Comparison of ENCODE assay signal across 8 cellular contexts in genomic region chr3:190617185-190617584, GRCh38.
A peak's percentile ranks its signal among the peaks of the same experiment; 100 is the strongest.
DNase-seq lines count a peak whose midpoint lies in the region; ATAC-seq and TF ChIP-seq lines count a peak whose summit lies in the region.

No MANE protein-coding gene starts in this region.

- ATAC-seq in GM19463 (IDR thresholded peaks at IDR 0.05; ENCODE audit: unreplicated experiment): peak; percentile 72
- peak; percentile 79 for ATAC-seq in HG03558 (IDR thresholded peaks at IDR 0.05; ENCODE audit: extremely low read depth, unreplicated experiment)

- no peaks in the 10 kb centered on the region for H3K79me1 ChIP-seq in trophoblast cell (ENCODE audit: low read length)

- H2BK12ac ChIP-seq in trophoblast cell (ENCODE audit: low read length): no peak overlapping the region

- H2BK120ac ChIP-seq in trophoblast cell (ENCODE audit: insufficient read depth, low read length, poor library complexity): no peak overlapping the region

- H3K9me3 ChIP-seq in trophoblast cell (ENCODE audit: insufficient read depth, low read depth, low read length): no peaks in the 10 kb centered on the region

- no peak overlapping the region for H3K4me3 Mint-ChIP-seq in activated naive CD4-positive, alpha-beta T cell treated with anti-CD3 and anti-CD28 coated beads for 36 hours

- no peak for TF ChIP-seq CTCF in dorsolateral prefrontal cortex (IDR thresholded peaks at IDR 0.05 in 54 of 56, conservative IDR thresholded peaks at IDR 0.05 in 2 of 56; ENCODE audit: low read depth in 1 of 56, partially characterized antibody in 56 of 56)

- H3K4me3 ChIP-seq in trophoblast cell (ENCODE audit: low read depth, low read length) (no peak overlapping the region), dorsolateral prefrontal cortex (no peak overlapping the region)

- no peak overlapping the region for H3K14ac ChIP-seq in trophoblast cell (ENCODE audit: low read length)

- no peaks in the 10 kb centered on the region for H3K27me3 Mint-ChIP-seq in activated naive CD4-positive, alpha-beta T cell treated with anti-CD3 and anti-CD28 coated beads for 36 hours (ENCODE audit: low read depth)

- H4K12ac ChIP-seq in trophoblast cell (ENCODE audit: low read depth, low read length): no peak overlapping the region

- H3K4me1 ChIP-seq in trophoblast cell (ENCODE audit: control insufficient read depth in 1 of 2, insufficient read depth in 2 of 2, low read length in 2 of 2): no peaks in the 10 kb centered on the region

- no peak overlapping the region for H3K18ac ChIP-seq in trophoblast cell (ENCODE audit: low read length)

- H3K9me3 Mint-ChIP-seq in activated naive CD4-positive, alpha-beta T cell treated with anti-CD3 and anti-CD28 coated beads for 36 hours: no peaks in the 10 kb centered on the region

- peak overlapping the region; percentile 95 for H3K27ac Mint-ChIP-seq in activated naive CD4-positive, alpha-beta T cell treated with anti-CD3 and anti-CD28 coated beads for 36 hours

- no peak overlapping the region for H3K9ac ChIP-seq in trophoblast cell (ENCODE audit: low read length)

- H3K27ac ChIP-seq in trophoblast cell (ENCODE audit: low read depth, low read length) (no peak overlapping the region), dorsolateral prefrontal cortex (no peak overlapping the region)

- peaks cover 16% of the 10 kb centered on the region for H3K36me3 Mint-ChIP-seq in activated naive CD4-positive, alpha-beta T cell treated with anti-CD3 and anti-CD28 coated beads for 36 hours (ENCODE audit: low read depth)

- intact Hi-C loops in activated naive CD4-positive, alpha-beta T cell treated with anti-CD3 and anti-CD28 coated beads for 36 hours (cut with micrococcal nuclease): loop anchor here (5.0 kb wide), 1 partner anchor 235 kb away; no protein-coding TSS in a partner anchor
- intact Hi-C loops in dorsolateral prefrontal cortex (cut with DNase I): no loop called here

- no CpG with 5 or more reads among the region's 3 CpGs for WGBS in trophoblast cell (ENCODE audit: extremely low coverage, insufficient coverage, insufficient read length)

- H4K8ac ChIP-seq in trophoblast cell (ENCODE audit: low read depth, low read length): no peak overlapping the region

- H2BK5ac ChIP-seq in trophoblast cell (ENCODE audit: low read depth, low read length, poor library complexity): no peak overlapping the region

- H3K27me3 ChIP-seq in trophoblast cell (ENCODE audit: insufficient read depth, low read length) (no peaks in the 10 kb centered on the region), dorsolateral prefrontal cortex (no peaks in the 10 kb centered on the region)

- H3K23ac ChIP-seq in trophoblast cell (ENCODE audit: low read length): no peak overlapping the region

- no peak overlapping the region for H3K4me2 ChIP-seq in trophoblast cell (ENCODE audit: low read length)

- H3K79me2 ChIP-seq in trophoblast cell (ENCODE audit: control insufficient read depth, insufficient read depth, low read length, poor library complexity): no peaks in the 10 kb centered on the region

- no peak overlapping the region for H2AFZ ChIP-seq in trophoblast cell (ENCODE audit: insufficient read depth, low read length, poor library complexity)

- no peak overlapping the region for H4K91ac ChIP-seq in trophoblast cell (ENCODE audit: low read depth, low read length)

- DNase-seq in CMK (ENCODE audit: low read depth) (peak; percentile 30), trophoblast cell (peak; percentile 29 to 66), dorsolateral prefrontal cortex (no peak), NCI-H2029 treated with DMSO at 0.1 percent for 48 hours (lab: John Stamatoyannopoulos, UW) (no peak)
- peak; percentile 62 for DNase-seq in activated naive CD4-positive, alpha-beta T cell treated with anti-CD3 and anti-CD28 coated beads for 36 hours
- no peak for DNase-seq in effector CD8-positive, alpha-beta T cell (lab: John Stamatoyannopoulos, UW)

- peaks cover 48% of the 10 kb centered on the region for H3K4me1 Mint-ChIP-seq in activated naive CD4-positive, alpha-beta T cell treated with anti-CD3 and anti-CD28 coated beads for 36 hours (ENCODE audit: low read depth)

- H3K36me3 ChIP-seq in trophoblast cell (ENCODE audit: control insufficient read depth in 1 of 2, insufficient read depth in 2 of 2, low read length in 2 of 2): no peaks in the 10 kb centered on the region

- H2AK5ac ChIP-seq in trophoblast cell (ENCODE audit: low read length): no peak overlapping the region

- CTCF ChIA-PET in activated naive CD4-positive, alpha-beta T cell treated with anti-CD3 and anti-CD28 coated beads for 36 hours (lab: Charles Lee): no interaction called here

- H3K4ac ChIP-seq in trophoblast cell (ENCODE audit: low read depth, low read length): no peak overlapping the region

Comparison
In these comparisons a context has a peak if more than half of its experiments do, and no peak if none do; other contexts are left out.
1. DNase-seq: peak in CMK (single experiment), activated naive CD4-positive, alpha-beta T cell treated with anti-CD3 and anti-CD28 coated beads for 36 hours (single experiment) and trophoblast cell (2 of 2); none in dorsolateral prefrontal cortex (0 of 10), effector CD8-positive, alpha-beta T cell (single experiment) and NCI-H2029 treated with DMSO at 0.1 percent for 48 hours (single experiment).